In the genomic region with DNA sequence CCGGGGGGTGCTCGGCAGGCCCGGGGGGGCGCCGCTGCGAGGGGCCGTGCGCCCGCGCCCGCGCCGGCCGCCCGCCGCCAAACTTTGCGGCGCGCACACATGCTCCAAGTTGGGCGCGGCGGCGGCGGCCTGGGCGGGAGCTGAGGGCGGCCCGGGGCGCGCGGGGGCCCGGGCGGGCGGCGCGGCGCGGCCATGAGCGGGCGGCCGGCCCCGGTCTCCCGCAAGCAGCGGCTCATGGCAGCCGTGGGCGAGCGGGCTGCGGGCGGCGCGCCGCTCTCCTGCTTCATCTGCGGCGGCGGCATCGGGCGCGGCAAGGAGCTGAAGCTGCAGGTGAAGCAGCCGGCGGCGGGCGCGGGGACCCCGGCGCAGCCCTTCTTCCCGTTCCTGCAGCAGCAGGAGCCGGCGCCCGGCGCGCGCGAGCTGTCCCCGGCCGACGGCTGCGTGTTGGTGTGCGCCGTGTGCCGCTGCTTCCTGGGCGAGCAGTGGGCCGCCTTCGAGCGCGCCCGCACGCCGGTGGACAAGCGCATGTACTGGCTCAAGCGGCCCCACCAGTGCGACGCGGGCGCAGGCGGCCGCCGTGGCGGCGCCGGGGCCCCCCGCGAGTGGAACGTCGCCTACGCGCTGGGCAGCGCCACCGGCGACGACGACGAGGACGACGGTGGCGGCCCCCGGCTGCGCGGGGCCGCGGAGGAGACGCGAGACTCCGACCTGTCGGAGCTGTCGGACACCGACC, we compare ENCODE assay signal across 8 cellular contexts. TPM values are rescaled to one million over a fixed set of nuclear protein-coding genes. Genes with fewer than 3 reads are reported as not detected.
DNase-seq lines count a peak whose midpoint lies in the region; ATAC-seq, FAIRE-seq and TF ChIP-seq lines count a peak whose summit lies in the region.

No MANE protein-coding gene starts in this region.

- no peak overlapping the region for H3K4me3 Mint-ChIP-seq in activated T-cell treated with anti-CD3 and anti-CD28 coated beads, Interleukin-2, amount 50 U/mL, for 24 hours
- H3K4me3 Mint-ChIP-seq in immature natural killer cell: no peak overlapping the region

- FAIRE-seq in urothelium cell line (lab: Jason Lieb, UNC): no peak

- no peaks in the 10 kb centered on the region for H3K36me3 Mint-ChIP-seq in activated T-cell treated with anti-CD3 and anti-CD28 coated beads, Interleukin-2, amount 50 U/mL, for 24 hours (ENCODE audit: low read depth)
- no peaks in the 10 kb centered on the region for H3K36me3 Mint-ChIP-seq in immature natural killer cell

- no peaks in the 10 kb centered on the region for H3K36me3 ChIP-seq in ascending aorta

- H3K27ac Mint-ChIP-seq in activated T-cell treated with anti-CD3 and anti-CD28 coated beads, Interleukin-2, amount 50 U/mL, for 24 hours: no peak overlapping the region
- H3K27ac Mint-ChIP-seq in immature natural killer cell: no peak overlapping the region

- H3K4me3 ChIP-seq in ascending aorta: peak overlapping the region; percentile 72 to 78

- H3K9me3 Mint-ChIP-seq in activated T-cell treated with anti-CD3 and anti-CD28 coated beads, Interleukin-2, amount 50 U/mL, for 24 hours: no peaks in the 10 kb centered on the region
- H3K9me3 Mint-ChIP-seq in immature natural killer cell: no peaks in the 10 kb centered on the region

- ATAC-seq in left lobe of liver (no peak), GM19328 (IDR thresholded peaks at IDR 0.05; ENCODE audit: unreplicated experiment) (no peak)

- intact Hi-C loops in ascending aorta (cut with DNase I): loop anchor here (5.0 kb wide), 2 partner anchors 38 to 63 kb away; no protein-coding TSS in a partner anchor

- DNase-seq in activated T-cell treated with anti-CD3 and anti-CD28 coated beads, Interleukin-2, amount 50 U/mL, for 24 hours: peak; percentile 35
- DNase-seq in activated T-cell treated with anti-CD3 and anti-CD28 coated beads, Interleukin-2, amount 50 U/mL, for 1 hour: no peak
- no peak for DNase-seq in ascending aorta (ENCODE audit: low spot score in 2 of 2)
- peak; percentile 47 for DNase-seq in left lobe of liver (ENCODE audit: low spot score)
- DNase-seq in urothelium cell line (ENCODE audit: low spot score): peak; percentile 46
- no peak for DNase-seq in immature natural killer cell
- DNase-seq in SIG-M5 (lab: John Stamatoyannopoulos, UW): no peak

- no peaks in the 10 kb centered on the region for H3K27me3 ChIP-seq in ascending aorta

- H3K9me3 ChIP-seq in ascending aorta: no peaks in the 10 kb centered on the region

- no peak for TF ChIP-seq CTCF in ascending aorta (IDR thresholded peaks at IDR 0.05)

- H3K4me1 Mint-ChIP-seq in activated T-cell treated with anti-CD3 and anti-CD28 coated beads, Interleukin-2, amount 50 U/mL, for 24 hours (ENCODE audit: low read depth): peaks cover 5% of the 10 kb centered on the region
- no peaks in the 10 kb centered on the region for H3K4me1 Mint-ChIP-seq in immature natural killer cell

- peaks cover 9 to 51% of the 10 kb centered on the region in 2 donors for H3K4me1 ChIP-seq in ascending aorta

- H3K27ac ChIP-seq in ascending aorta: no peak overlapping the region

- peaks cover 69% of the 10 kb centered on the region for H3K27me3 Mint-ChIP-seq in activated T-cell treated with anti-CD3 and anti-CD28 coated beads, Interleukin-2, amount 50 U/mL, for 24 hours
- H3K27me3 Mint-ChIP-seq in immature natural killer cell (ENCODE audit: low read depth in 3 of 3): peaks cover 7 to 18% (median 9%) of the 10 kb centered on the region in 3 donors

RNA-seq across cellular contexts. Expression of a gene that starts 57.2 kb away (rescaled TPM):
- total RNA-seq in ascending aorta: not detected
- not detected for total RNA-seq in left lobe of liver
- under 1 TPM in 1 of 3 donors, not detected in 2; 0.71 TPM for polyA plus RNA-seq in immature natural killer cell

Comparison
In these comparisons a context has a peak if more than half of its experiments do, and no peak if none do; other contexts are left out.
1. DNase-seq: peak in activated T-cell treated with anti-CD3 and anti-CD28 coated beads, Interleukin-2, amount 50 U/mL, for 24 hours (single experiment), left lobe of liver (single experiment) and urothelium cell line (single experiment); none in activated T-cell treated with anti-CD3 and anti-CD28 coated beads, Interleukin-2, amount 50 U/mL, for 1 hour (single experiment), ascending aorta (0 of 2), immature natural killer cell (0 of 3) and SIG-M5 (single experiment).